25 cellular contexts compared by ENCODE assay signal in genomic region chr6:91106083-91106482, GRCh38.
"Had no signal": no experiment of that assay in that cellular context is flagged by ENCODE, and none has a peak within 500 bp of the region (broad histone marks: within the 10 kb centered on the region; RNA-seq: fewer than 3 reads in every experiment).

No MANE protein-coding gene starts in this region.

- H3K27me3 ChIP-seq: breast epithelium, SJCRH30 had no signal

- H3K4me1 ChIP-seq: breast epithelium, SJCRH30 had no signal

- H3K4me3 Mint-ChIP-seq: activated CD8-positive, alpha-beta T cell treated with anti-CD3 and anti-CD28 coated beads, Interleukin-2, amount 10 ng/mL, durations not matched to agents 7 days and 5 days; activated naive CD4-positive, alpha-beta T cell treated with anti-CD3 and anti-CD28 coated beads, Interleukin-2, amount 50 U/mL, for 24 hours; activated T-helper 1 cell treated with anti-CD3 and anti-CD28 coated beads, Interleukin-12 subunit alpha, Interleukin-12 subunit beta, Interleukin-2, Interleukin-4 antibody, amounts not matched to agents 30 ng/mL and 10 ng/mL and 1 ng/mL, durations not matched to agents 14 hours and 24 hours and 36 hours; T-helper 2 cell treated with Interferon-gamma antibody and Interleukin-4, amounts not matched to agents 5 μg/mL and 100 μg/mL, for 36 hours had no signal

- H3K27ac ChIP-seq: breast epithelium, SJCRH30 had no signal

- H3K4me3 ChIP-seq: breast epithelium, MG63, SJCRH30 had no signal

- H3K9me3 Mint-ChIP-seq: activated naive CD4-positive, alpha-beta T cell treated with anti-CD3 and anti-CD28 coated beads, Interleukin-2, amount 50 U/mL, for 24 hours; activated T-helper 1 cell treated with anti-CD3 and anti-CD28 coated beads, Interleukin-12 subunit alpha, Interleukin-12 subunit beta, Interleukin-2, Interleukin-4 antibody, amounts not matched to agents 30 ng/mL and 10 ng/mL and 1 ng/mL, durations not matched to agents 14 hours and 24 hours and 36 hours; T-helper 2 cell treated with Interferon-gamma antibody and Interleukin-4, amounts not matched to agents 5 μg/mL and 100 μg/mL, for 36 hours had no signal

- H3K4me1 Mint-ChIP-seq: activated naive CD4-positive, alpha-beta T cell treated with anti-CD3 and anti-CD28 coated beads, Interleukin-2, amount 50 U/mL, for 24 hours had no signal

- H3K36me3 ChIP-seq: breast epithelium, MG63, SJCRH30 had no signal

- H3K9me3 ChIP-seq: breast epithelium, MG63, SJCRH30 had no signal

- DNase-seq: activated CD4-positive, alpha-beta T cell treated with anti-CD3 and anti-CD28 coated beads for 4 hours; activated CD8-positive, alpha-beta memory T cell treated with anti-CD3 and anti-CD28 coated beads, Interleukin-2, amount 50 U/mL, for 48 hours; activated CD8-positive, alpha-beta T cell treated with anti-CD3 and anti-CD28 coated beads, Interleukin-2, amount 10 ng/mL, durations not matched to agents 7 days and 5 days; activated effector memory CD4-positive, alpha-beta T cell treated with Interleukin-2 at 50 U/mL for 16 hours; activated naive CD4-positive, alpha-beta T cell; activated T-cell treated with anti-CD3 and anti-CD28 coated beads, Interleukin-2, amount 50 U/mL, for 1 hour; aorta; caudate nucleus; MG63; MV-4-11; NCI-H1092 treated with DMSO at 0.1 percent for 48 hours; NCI-H1436; NCI-H1694 treated with DMSO at 0.1 percent for 48 hours; NCI-H2029 treated with DMSO at 0.1 percent for 48 hours; NCI-H345; NCI-H510A; NCI-H526 treated with DMSO at 0.1 percent for 48 hours; NCI-H82; RPMI8226; SJCRH30; SW 1271 had no signal

- H3K36me3 Mint-ChIP-seq: activated naive CD4-positive, alpha-beta T cell treated with anti-CD3 and anti-CD28 coated beads, Interleukin-2, amount 50 U/mL, for 24 hours had no signal

- H3K27ac Mint-ChIP-seq: activated CD8-positive, alpha-beta T cell treated with anti-CD3 and anti-CD28 coated beads, Interleukin-2, amount 10 ng/mL, durations not matched to agents 7 days and 5 days; activated naive CD4-positive, alpha-beta T cell treated with anti-CD3 and anti-CD28 coated beads, Interleukin-2, amount 50 U/mL, for 24 hours; activated T-helper 1 cell treated with anti-CD3 and anti-CD28 coated beads, Interleukin-12 subunit alpha, Interleukin-12 subunit beta, Interleukin-2, Interleukin-4 antibody, amounts not matched to agents 30 ng/mL and 10 ng/mL and 1 ng/mL, durations not matched to agents 14 hours and 24 hours and 36 hours; T-helper 2 cell treated with Interferon-gamma antibody and Interleukin-4, amounts not matched to agents 5 μg/mL and 100 μg/mL, for 36 hours had no signal
